Comparison of ENCODE assay signal across 8 cellular contexts in the genomic region with DNA sequence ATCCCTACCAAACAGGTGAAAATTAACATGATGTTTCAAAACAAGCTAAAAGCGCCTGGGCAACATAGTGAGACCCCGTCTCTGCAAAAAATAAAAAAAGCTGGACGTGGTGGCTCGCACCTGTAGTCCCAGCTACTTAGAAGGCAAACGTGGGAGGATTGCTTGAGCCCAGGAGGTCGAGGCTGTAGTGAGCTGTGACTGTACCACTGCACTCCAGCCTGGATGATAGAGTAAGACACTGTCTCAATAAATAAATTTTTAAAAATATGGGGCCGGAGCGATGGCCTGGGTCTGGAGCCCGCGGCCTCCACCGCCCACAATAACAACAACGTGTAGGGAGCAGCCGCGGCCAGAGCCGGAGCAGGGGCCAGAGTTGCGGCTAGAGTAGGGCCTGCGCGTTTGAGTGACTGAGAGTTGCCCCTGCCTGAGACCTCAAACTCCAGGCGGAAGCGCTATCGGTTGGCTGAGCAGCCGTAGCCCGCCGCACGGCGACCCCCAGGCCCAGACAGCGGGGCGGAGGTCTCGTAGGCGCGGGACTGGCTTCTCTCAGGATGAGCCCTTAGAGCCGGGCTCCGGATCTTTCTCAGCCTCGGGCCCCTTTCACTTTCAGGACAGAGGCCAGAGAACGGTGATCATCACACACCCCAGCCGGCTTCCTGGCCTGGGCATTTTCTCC. TPM values are rescaled to one million over a fixed set of nuclear protein-coding genes. Genes with fewer than 3 reads are reported as not detected.
DNase-seq lines count a peak whose midpoint lies in the region; ATAC-seq and TF ChIP-seq lines count a peak whose summit lies in the region.

No MANE protein-coding gene starts in this region.

- H3K27me3 Mint-ChIP-seq in stimulated activated memory B cell treated with anti-CD40 and anti-IgM and Interleukin-4, amounts not matched to agents 10 μg/mL and 1 μg/mL and 100 μg/mL, for 72 hours = peaks cover 11% of the 10 kb centered on the region

- peaks cover 4% of the 10 kb centered on the region for H3K36me3 Mint-ChIP-seq in stimulated activated memory B cell treated with anti-CD40 and anti-IgM and Interleukin-4, amounts not matched to agents 10 μg/mL and 1 μg/mL and 100 μg/mL, for 72 hours

- peak overlapping the region; percentile 63 for H3K4me3 ChIP-seq in left ventricle myocardium inferior

- peak overlapping the region; percentile 65 for H3K27ac Mint-ChIP-seq in stimulated activated memory B cell treated with anti-CD40 and anti-IgM and Interleukin-4, amounts not matched to agents 10 μg/mL and 1 μg/mL and 100 μg/mL, for 72 hours

- ATAC-seq in GM18909 (IDR thresholded peaks at IDR 0.05; ENCODE audit: poor library complexity, unreplicated experiment) (peak; percentile 42), HG02981 (IDR thresholded peaks at IDR 0.05; ENCODE audit: unreplicated experiment) (no peak)
- ATAC-seq in stimulated activated memory B cell treated with anti-CD40 and anti-IgM and Interleukin-4, amounts not matched to agents 10 μg/mL and 1 μg/mL and 100 μg/mL, for 72 hours = peak; percentile 72

- H3K27ac ChIP-seq in left ventricle myocardium inferior (replicated peaks) = no peak overlapping the region

- H3K9me3 ChIP-seq in left ventricle myocardium inferior (replicated peaks) = peaks cover 3% of the 10 kb centered on the region

- H3K36me3 ChIP-seq in left ventricle myocardium inferior = no peaks in the 10 kb centered on the region

- DNase-seq in activated CD8-positive, alpha-beta memory T cell treated with anti-CD3 and anti-CD28 coated beads for 24 hours = peak; percentile 60
- DNase-seq in left ventricle myocardium inferior = peak; percentile 15
- DNase-seq in SKM-1 (lab: John Stamatoyannopoulos, UW; ENCODE audit: unreplicated experiment) = no peak
- DNase-seq in GDM1 (lab: John Stamatoyannopoulos, UW) = no peak
- DNase-seq in DMS79 treated with DMSO at 0.1 percent for 48 hours (lab: John Stamatoyannopoulos, UW) = no peak

- peaks cover 8% of the 10 kb centered on the region for H3K4me1 ChIP-seq in left ventricle myocardium inferior

- intact Hi-C loops in left ventricle myocardium inferior (cut with micrococcal nuclease) = no loop called here

- H3K27me3 ChIP-seq in left ventricle myocardium inferior (ENCODE audit: low read depth) = no peaks in the 10 kb centered on the region

- TF ChIP-seq CTCF in left ventricle myocardium inferior (IDR thresholded peaks at IDR 0.05; ENCODE audit: borderline replicate concordance) = no peak

- peaks cover 4% of the 10 kb centered on the region for H3K9me3 Mint-ChIP-seq in stimulated activated memory B cell treated with anti-CD40 and anti-IgM and Interleukin-4, amounts not matched to agents 10 μg/mL and 1 μg/mL and 100 μg/mL, for 72 hours

- peak overlapping the region; percentile 64 for H3K4me3 Mint-ChIP-seq in stimulated activated memory B cell treated with anti-CD40 and anti-IgM and Interleukin-4, amounts not matched to agents 10 μg/mL and 1 μg/mL and 100 μg/mL, for 72 hours

- peaks cover 11% of the 10 kb centered on the region for H3K4me1 Mint-ChIP-seq in stimulated activated memory B cell treated with anti-CD40 and anti-IgM and Interleukin-4, amounts not matched to agents 10 μg/mL and 1 μg/mL and 100 μg/mL, for 72 hours

RNA-seq across cellular contexts. Expression of gene ZMYM1, which starts 41.4 kb away (rescaled TPM):
- 7.8 TPM for total RNA-seq in left ventricle myocardium inferior

Comparison
In these comparisons a context has a peak if more than half of its experiments do, and no peak if none do; other contexts are left out.
1. DNase-seq: peak in activated CD8-positive, alpha-beta memory T cell treated with anti-CD3 and anti-CD28 coated beads for 24 hours (single experiment) and left ventricle myocardium inferior (single experiment); none in SKM-1 (single experiment), GDM1 (single experiment) and DMS79 treated with DMSO at 0.1 percent for 48 hours (single experiment).